Comparison of ENCODE assay signal across 7 cellular contexts in genomic region chr10:17375936-17376584, GRCh38.
DNase-seq lines count a peak whose midpoint lies in the region; ATAC-seq, FAIRE-seq and TF ChIP-seq lines count a peak whose summit lies in the region.

No MANE protein-coding gene starts in this region.

- no peak overlapping the region for H3K9ac ChIP-seq in NT2/D1 (ENCODE audit: insufficient read length, low read depth)

- no peaks in the 10 kb centered on the region for H3K9me3 ChIP-seq in NT2/D1 (ENCODE audit: insufficient read depth, low read length)

- no peak for ATAC-seq in GM18519 (IDR thresholded peaks at IDR 0.05; ENCODE audit: low FRiP score, unreplicated experiment)

- no peaks in the 10 kb centered on the region for H3K36me3 ChIP-seq in NT2/D1 (ENCODE audit: insufficient read depth, insufficient read length, low read length)

- no peaks in the 10 kb centered on the region for H3K4me1 ChIP-seq in NT2/D1 (ENCODE audit: insufficient read depth, insufficient read length)

- H3K27me3 ChIP-seq in NT2/D1 (ENCODE audit: insufficient read depth, insufficient read length): no peaks in the 10 kb centered on the region

- peak; percentile 70 for TF ChIP-seq CTCF in choroid plexus epithelial cell (conservative IDR thresholded peaks at IDR 0.05; ENCODE audit: low read depth, low read length)

- H3K4me3 ChIP-seq in NT2/D1 (ENCODE audit: insufficient read length, low read depth): no peak overlapping the region
- H3K4me3 ChIP-seq in choroid plexus epithelial cell (ENCODE audit: low read depth, low read length): no peak overlapping the region

- peak; percentile 69 for FAIRE-seq in GM19239 (lab: Jason Lieb, UNC)

- DNase-seq in GM19239 (ENCODE audit: insufficient read length, low spot score) (peak; percentile 20), NT2/D1 (ENCODE audit: low read depth, low spot score) (peak; percentile 15), choroid plexus epithelial cell (ENCODE audit: low read depth) (peak; percentile 32), SKM-1 (lab: John Stamatoyannopoulos, UW; ENCODE audit: unreplicated experiment) (no peak), DMS153 (lab: John Stamatoyannopoulos, UW) (no peak)
- peak; percentile 32 to 38 for DNase-seq in stimulated activated CD4-positive, alpha-beta T cell treated with anti-CD3 and anti-CD28 coated beads, Interleukin-2, amount 100 ng/mL, for 48 hours

Comparison
In these comparisons a context has a peak if more than half of its experiments do, and no peak if none do; other contexts are left out.
1. DNase-seq: peak in GM19239 (single experiment), NT2/D1 (single experiment), choroid plexus epithelial cell (single experiment) and stimulated activated CD4-positive, alpha-beta T cell treated with anti-CD3 and anti-CD28 coated beads, Interleukin-2, amount 100 ng/mL, for 48 hours (2 of 2); none in SKM-1 (single experiment) and DMS153 (single experiment).